In genomic region chr17:75512946-75513666, GRCh38 we compare ENCODE assay signal across 10 cellular contexts. TPM values are rescaled to one million over a fixed set of nuclear protein-coding genes. Genes with fewer than 3 reads are reported as not detected.
DNase-seq lines count a peak whose midpoint lies in the region; ATAC-seq and TF ChIP-seq lines count a peak whose summit lies in the region.
"Had no signal": no experiment of that assay in that cellular context is flagged by ENCODE, and none has a peak within 500 bp of the region (broad histone marks: within the 10 kb centered on the region; RNA-seq: fewer than 3 reads in every experiment).

No MANE protein-coding gene starts in this region.

- intact Hi-C loops in heart right ventricle (cut with DNase I) = loop anchor here in 3 of 10 donors (2.0 to 10.0 kb wide), 3 partner anchors 36 to 88 kb away; no protein-coding TSS in a partner anchor
- intact Hi-C loops in Right ventricle myocardium superior (cut with DNase I) = no loop called here
- intact Hi-C loops in uterus (cut with DNase I; ENCODE audit: low total_unique reads) = no loop called here

- H3K27me3 Mint-ChIP-seq in endothelial cell (ENCODE audit: unreplicated experiment) = peaks cover 15% of the 10 kb centered on the region

- no peak overlapping the region for H3K27ac Mint-ChIP-seq in endothelial cell (ENCODE audit: unreplicated experiment)

- peak overlapping the region; percentile 86 for H3K4me3 Mint-ChIP-seq in endothelial cell (ENCODE audit: unreplicated experiment)

- H3K36me3 ChIP-seq in heart right ventricle (peaks cover 0 to 55% (median 3%) of the 10 kb centered on the region in 9 donors), muscle layer of duodenum (ENCODE audit: control insufficient read depth in 1 of 2, insufficient read depth in 2 of 2, low read length in 2 of 2) (peaks cover 3 to 9% of the 10 kb centered on the region in 2 donors), uterus (no peaks in the 10 kb centered on the region)

- H3K4me1 ChIP-seq in heart right ventricle = peaks cover 36 to 81% (median 74%) of the 10 kb centered on the region in 9 donors
- H3K4me1 ChIP-seq in muscle layer of duodenum (ENCODE audit: control insufficient read depth in 1 of 2, insufficient read depth in 2 of 2, low read length in 2 of 2) = peaks cover 19 to 62% of the 10 kb centered on the region in 2 donors
- H3K4me1 ChIP-seq in uterus = peaks cover 7 to 27% of the 10 kb centered on the region in 2 donors

- no peak for TF ChIP-seq POLR2A in uterus (IDR thresholded peaks at IDR 0.05)

- ATAC-seq in heart right ventricle = no peak
- no peak for ATAC-seq in Right ventricle myocardium superior (ENCODE audit: poor library complexity)
- no peak for ATAC-seq in HG03565 (IDR thresholded peaks at IDR 0.05; ENCODE audit: unreplicated experiment)

- H3K27ac ChIP-seq in heart right ventricle (peak overlapping the region; percentile 81 to 98 (median 92)), muscle layer of duodenum (ENCODE audit: low read length) (no peak overlapping the region), uterus (peak overlapping the region; percentile 91 to 93)

- H3K4me3 ChIP-seq in heart right ventricle = peak overlapping the region; percentile 79 to 98 (median 93)
- peak overlapping the region; percentile 65 to 83 for H3K4me3 ChIP-seq in muscle layer of duodenum (ENCODE audit: low read depth in 1 of 2, low read length in 2 of 2)
- H3K4me3 ChIP-seq in uterus = peak overlapping the region; percentile 66 to 85

- WGBS in heart right ventricle, 2 donors = 54 to 57% methylated on average over 9 of the region's 9 CpGs

- TF ChIP-seq CTCF in heart right ventricle (IDR thresholded peaks at IDR 0.05) (no peak), endothelial cell (IDR thresholded peaks at IDR 0.05; ENCODE audit: unreplicated experiment) (no peak), uterus (IDR thresholded peaks at IDR 0.05) (no peak)

- no peak for DNase-seq in heart right ventricle
- DNase-seq in Right ventricle myocardium superior = no peak
- DNase-seq in endothelial cell (ENCODE audit: low spot score) = no peak
- DNase-seq in uterus = no peak
- no peak for DNase-seq in HuH-7.5 (ENCODE audit: low spot score)
- DNase-seq in stimulated activated naive CD4-positive, alpha-beta T cell treated with Interleukin-2 at 50 U/mL for 16 hours (lab: John Stamatoyannopoulos, UW) = no peak
- DNase-seq: Kasumi-1, NCI-H526 treated with DMSO at 0.1 percent for 48 hours had no signal

- peaks cover 9% of the 10 kb centered on the region for H3K36me3 Mint-ChIP-seq in endothelial cell (ENCODE audit: low read depth, unreplicated experiment)

- H3K27me3 ChIP-seq in heart right ventricle (peaks cover 0 to 13% (median 0%) of the 10 kb centered on the region in 7 donors), muscle layer of duodenum (ENCODE audit: low read depth, low read length) (no peaks in the 10 kb centered on the region), uterus (no peaks in the 10 kb centered on the region)

- H3K4me1 Mint-ChIP-seq in endothelial cell (ENCODE audit: unreplicated experiment) = peaks cover 34% of the 10 kb centered on the region

- no peaks in the 10 kb centered on the region for H3K9me3 ChIP-seq in heart right ventricle
- no peaks in the 10 kb centered on the region for H3K9me3 ChIP-seq in muscle layer of duodenum (ENCODE audit: control insufficient read depth in 1 of 2, low read length in 2 of 2)
- H3K9me3 ChIP-seq in uterus = no peaks in the 10 kb centered on the region

- no peaks in the 10 kb centered on the region for H3K9me3 Mint-ChIP-seq in endothelial cell (ENCODE audit: unreplicated experiment)

RNA-seq across cellular contexts. Expression of gene CASKIN2, which starts 2.2 kb away (rescaled TPM):
- total RNA-seq in heart right ventricle = 10 to 100 TPM; 29.0 to 59.2 (median 37.2) TPM
- polyA plus RNA-seq in heart right ventricle = 10 to 100 TPM; 17.6 to 31.2 TPM
- 33.3 TPM for total RNA-seq in Right ventricle myocardium superior
- 47.8 TPM for total RNA-seq in endothelial cell (ENCODE audit: unreplicated experiment)
- 100 to 1,000 TPM in 1 of 4 donors, 10 to 100 TPM in 1, 1 to 10 TPM in 2; 7.4 to 122 (median 15.5) TPM for total RNA-seq in uterus

RNA-seq across cellular contexts. Expression of gene TSEN54, which starts 3.2 kb away (rescaled TPM):
- total RNA-seq in heart right ventricle (1 to 10 TPM; 4.2 to 9.9 (median 6.1) TPM), Right ventricle myocardium superior (5.6 TPM), endothelial cell (ENCODE audit: unreplicated experiment) (18.8 TPM), uterus (100 to 1,000 TPM in 1 of 4 donors, 10 to 100 TPM in 3; 17.4 to 102 (median 20.6) TPM)
- polyA plus RNA-seq in heart right ventricle = 10 to 100 TPM; 13.6 to 18.1 TPM

RNA-seq across cellular contexts. Expression of gene LLGL2, which starts 12.4 kb away (rescaled TPM):
- total RNA-seq in heart right ventricle (1 to 10 TPM; 1.1 to 5.0 (median 2.6) TPM), Right ventricle myocardium superior (3.6 TPM), endothelial cell (ENCODE audit: unreplicated experiment) (34.4 TPM), uterus (10 to 100 TPM in 3 of 4 donors, 1 to 10 TPM in 1; 3.1 to 31.9 (median 14.0) TPM)
- 10 to 100 TPM in 1 of 2 donors, 1 to 10 TPM in 1; 5.6 to 14.8 TPM for polyA plus RNA-seq in heart right ventricle

RNA-seq across cellular contexts. Expression of gene TMEM94, which starts 56.7 kb away (rescaled TPM):
- total RNA-seq in heart right ventricle (10 to 100 TPM; 29.0 to 66.7 (median 41.3) TPM), Right ventricle myocardium superior (38.0 TPM), endothelial cell (ENCODE audit: unreplicated experiment) (111 TPM), uterus (10 to 100 TPM in 2 of 4 donors, 1 to 10 TPM in 2; 3.8 to 91.2 (median 26.0) TPM)
- 10 to 100 TPM; 25.6 to 56.1 TPM for polyA plus RNA-seq in heart right ventricle
